ENCODE assay signal across 17 cellular contexts in the genomic region with DNA sequence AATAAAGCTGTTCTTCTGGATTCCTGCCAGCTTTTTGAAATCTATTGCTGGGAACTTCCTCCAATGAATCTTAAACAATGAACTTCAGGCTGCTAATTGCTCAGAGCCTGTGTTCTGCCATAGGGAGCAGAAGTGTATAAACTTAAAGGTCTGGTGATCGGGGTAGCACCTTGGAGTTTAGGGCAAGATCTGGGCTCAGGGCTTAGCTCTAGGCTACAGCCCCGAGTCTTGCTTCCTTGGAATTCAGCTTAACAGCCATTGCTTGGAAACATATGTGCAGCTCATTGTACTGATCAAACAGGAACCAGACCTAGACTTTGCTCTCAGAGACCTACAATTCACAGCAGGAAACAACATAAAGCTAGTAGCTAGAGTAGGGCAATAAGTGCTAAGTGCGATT. TPM values are rescaled to one million over a fixed set of nuclear protein-coding genes. Genes with fewer than 3 reads are reported as not detected.
DNase-seq lines count a peak whose midpoint lies in the region; ATAC-seq, FAIRE-seq and TF ChIP-seq lines count a peak whose summit lies in the region.
"Had no signal": no experiment of that assay in that cellular context is flagged by ENCODE, and none has a peak within 500 bp of the region (broad histone marks: within the 10 kb centered on the region; RNA-seq: fewer than 3 reads in every experiment).

No MANE protein-coding gene starts in this region.

- no peak for TF ChIP-seq CTCF in GM23338 (conservative IDR thresholded peaks at IDR 0.05; ENCODE audit: low read depth in 2 of 2)
- no peak for TF ChIP-seq CTCF in Peyer's patch (IDR thresholded peaks at IDR 0.05)
- TF ChIP-seq CTCF in pancreas (IDR thresholded peaks at IDR 0.05), result no peak

- H3K27ac ChIP-seq in GM23338 (ENCODE audit: low read depth), result no peak overlapping the region
- H3K27ac ChIP-seq in Peyer's patch, result peak overlapping the region in 3 of 4 donors; percentile 53 to 80 (median 66)
- peak overlapping the region; percentile 89 for H3K27ac ChIP-seq in epithelial cell of prostate
- peak overlapping the region; percentile 65 to 83 (median 76) for H3K27ac ChIP-seq in pancreas

- no peaks in the 10 kb centered on the region for H3K9me3 Mint-ChIP-seq in GM23338
- no peaks in the 10 kb centered on the region for H3K9me3 Mint-ChIP-seq in immature natural killer cell
- H3K9me3 Mint-ChIP-seq: activated CD4-positive, alpha-beta memory T cell treated with anti-CD3 and anti-CD28 coated beads, Interleukin-2, amount 10 ng/mL, durations not matched to agents 7 days and 5 days; activated naive CD8-positive, alpha-beta T cell treated with anti-CD3 and anti-CD28 coated beads, Interleukin-2, amount 50 U/mL, for 24 hours; activated T-helper 1 cell treated with anti-CD3 and anti-CD28 coated beads, Interleukin-12 subunit alpha, Interleukin-12 subunit beta, Interleukin-2, Interleukin-4 antibody, amounts not matched to agents 30 ng/mL and 10 ng/mL and 1 ng/mL, durations not matched to agents 14 hours and 24 hours and 36 hours had no signal

- WGBS in pancreas, 2 donors, result 27 to 40% methylated on average over 3 of the region's 3 CpGs

- no peak for FAIRE-seq in pancreas (lab: Jason Lieb, UNC)

- H3K79me2 ChIP-seq in GM23338 (replicated peaks; ENCODE audit: insufficient read depth), result no peaks in the 10 kb centered on the region

- H3K4me3 Mint-ChIP-seq in GM23338 (no peak overlapping the region), immature natural killer cell (no peak overlapping the region)
- H3K4me3 Mint-ChIP-seq: activated CD4-positive, alpha-beta memory T cell treated with anti-CD3 and anti-CD28 coated beads, Interleukin-2, amount 10 ng/mL, durations not matched to agents 7 days and 5 days; activated naive CD8-positive, alpha-beta T cell treated with anti-CD3 and anti-CD28 coated beads, Interleukin-2, amount 50 U/mL, for 24 hours; activated T-helper 1 cell treated with anti-CD3 and anti-CD28 coated beads, Interleukin-12 subunit alpha, Interleukin-12 subunit beta, Interleukin-2, Interleukin-4 antibody, amounts not matched to agents 30 ng/mL and 10 ng/mL and 1 ng/mL, durations not matched to agents 14 hours and 24 hours and 36 hours had no signal

- H3F3A ChIP-seq in GM23338 (replicated peaks; ENCODE audit: low read depth), result no peaks in the 10 kb centered on the region

- DNase-seq in GM23338 (ENCODE audit: low spot score) (no peak), Peyer's patch (peak in 1 of 3 donors; percentile 51), epithelial cell of prostate (ENCODE audit: low read depth, low spot score) (no peak), pancreas (peak in 2 of 6 donors; percentile 9 to 18), NCI-H1048 (lab: John Stamatoyannopoulos, UW) (no peak), immature natural killer cell (no peak)
- DNase-seq: activated CD4-positive, alpha-beta memory T cell treated with anti-CD3 and anti-CD28 coated beads, Interleukin-2, amount 10 ng/mL, durations not matched to agents 7 days and 5 days; activated naive CD8-positive, alpha-beta T cell treated with anti-CD3 and anti-CD28 coated beads, Interleukin-2, amount 50 U/mL, for 24 hours; COR-L47; HCEC 1CT; posterior cingulate gyrus; stimulated activated CD4-positive, alpha-beta T cell treated with anti-CD3 and anti-CD28 coated beads, Interleukin-15, amount 100 ng/mL, for 24 hours had no signal

- no peaks in the 10 kb centered on the region for H3K36me3 Mint-ChIP-seq in GM23338 (ENCODE audit: low read depth)
- no peaks in the 10 kb centered on the region for H3K36me3 Mint-ChIP-seq in immature natural killer cell

- peak; percentile 37 to 54 for TF ChIP-seq POLR2A in Peyer's patch (IDR thresholded peaks at IDR 0.05)

- H4K20me1 ChIP-seq in GM23338 (replicated peaks; ENCODE audit: insufficient read depth), result no peaks in the 10 kb centered on the region

- no peaks in the 10 kb centered on the region for H3K9me2 ChIP-seq in GM23338 (ENCODE audit: insufficient read depth)

- no peak overlapping the region for H3K4me2 ChIP-seq in GM23338

- H3K4me3 ChIP-seq in GM23338 (no peak overlapping the region), Peyer's patch (peak overlapping the region in 3 of 4 donors; percentile 3 to 42 (median 40)), pancreas (peak overlapping the region in 3 of 4 donors; percentile 6 to 37 (median 24))

- no peak overlapping the region; the same call in 1 of the 2 replicates for H2AFZ ChIP-seq in GM23338

- H3K27me3 ChIP-seq in GM23338 (ENCODE audit: insufficient read depth), result no peaks in the 10 kb centered on the region
- H3K27me3 ChIP-seq in Peyer's patch, result no peaks in the 10 kb centered on the region
- H3K27me3 ChIP-seq in pancreas, result no peaks in the 10 kb centered on the region

- H3K4me1 ChIP-seq in GM23338 (ENCODE audit: insufficient read depth) (peaks cover 8% of the 10 kb centered on the region; the same call in 1 of the 2 replicates), Peyer's patch (no peaks in the 10 kb centered on the region), pancreas (peaks cover 22 to 32% (median 22%) of the 10 kb centered on the region in 3 donors)

- H3K9me3 ChIP-seq in Peyer's patch (no peaks in the 10 kb centered on the region), pancreas (no peaks in the 10 kb centered on the region)

- intact Hi-C loops in pancreas (cut with DNase I), result no loop called here

- no peak overlapping the region for H3K27ac Mint-ChIP-seq in GM23338
- H3K27ac Mint-ChIP-seq in immature natural killer cell, result no peak overlapping the region
- H3K27ac Mint-ChIP-seq: activated CD4-positive, alpha-beta memory T cell treated with anti-CD3 and anti-CD28 coated beads, Interleukin-2, amount 10 ng/mL, durations not matched to agents 7 days and 5 days; activated naive CD8-positive, alpha-beta T cell treated with anti-CD3 and anti-CD28 coated beads, Interleukin-2, amount 50 U/mL, for 24 hours; activated T-helper 1 cell treated with anti-CD3 and anti-CD28 coated beads, Interleukin-12 subunit alpha, Interleukin-12 subunit beta, Interleukin-2, Interleukin-4 antibody, amounts not matched to agents 30 ng/mL and 10 ng/mL and 1 ng/mL, durations not matched to agents 14 hours and 24 hours and 36 hours had no signal

- H3K27me3 Mint-ChIP-seq in GM23338 (ENCODE audit: insufficient read depth, low read depth, poor library complexity), result no peaks in the 10 kb centered on the region
- peaks cover 0 to 2% (median 2%) of the 10 kb centered on the region in 3 donors for H3K27me3 Mint-ChIP-seq in immature natural killer cell (ENCODE audit: low read depth in 3 of 3)

- H3K36me3 ChIP-seq in GM23338 (ENCODE audit: insufficient read depth) (no peaks in the 10 kb centered on the region), Peyer's patch (no peaks in the 10 kb centered on the region), pancreas (no peaks in the 10 kb centered on the region)

- H3K4me1 Mint-ChIP-seq in GM23338, result peaks cover 22% of the 10 kb centered on the region; the same call in 2 of the 3 replicates
- no peaks in the 10 kb centered on the region for H3K4me1 Mint-ChIP-seq in immature natural killer cell
- H3K4me1 Mint-ChIP-seq: activated CD4-positive, alpha-beta memory T cell treated with anti-CD3 and anti-CD28 coated beads, Interleukin-2, amount 10 ng/mL, durations not matched to agents 7 days and 5 days; activated naive CD8-positive, alpha-beta T cell treated with anti-CD3 and anti-CD28 coated beads, Interleukin-2, amount 50 U/mL, for 24 hours had no signal

- ATAC-seq in GM23338 (peak; percentile 31; the same call in 1 of the 3 replicates), pancreas (peak; percentile 39 to 70 (median 65)), GM18498 (IDR thresholded peaks at IDR 0.05; ENCODE audit: unreplicated experiment) (no peak), HG03280 (IDR thresholded peaks at IDR 0.05; ENCODE audit: unreplicated experiment) (no peak)
- ATAC-seq: activated naive CD8-positive, alpha-beta T cell treated with anti-CD3 and anti-CD28 coated beads, Interleukin-2, amount 50 U/mL, for 24 hours had no signal

TF ChIP-seq in GM23338, 12 proteins besides CTCF, POLR2A, EP300 and RAD21:
- TF ChIP-seq ZNF114 (CRISPR knock-in tag; IDR thresholded peaks at IDR 0.05), result no peak

RNA-seq across cellular contexts. Expression of a gene that starts 1.5 kb away (rescaled TPM):
- total RNA-seq in GM23338 (2014; rRNA removed; shearing (Covaris generic)), result not detected in 2 replicates
- polyA plus RNA-seq in GM23338 (2016; fragmentation: Nextera tagmentation; extraction: Ambion mirVana) (not detected in 2 replicates), pancreas (1 to 10 TPM; 4.1 to 5.8 TPM), immature natural killer cell (not detected)
- total RNA-seq in Peyer's patch (10 to 100 TPM in 3 of 4 donors, 1 to 10 TPM in 1; 2.5 to 28.9 (median 16.5) TPM), pancreas (1 to 10 TPM in 5 of 6 donors, under 1 TPM in 1; 0.75 to 2.8 (median 1.8) TPM)
- total RNA-seq: activated CD4-positive, alpha-beta memory T cell treated with anti-CD3 and anti-CD28 coated beads, Interleukin-2, amount 10 ng/mL, durations not matched to agents 7 days and 5 days; activated T-helper 1 cell treated with anti-CD3 and anti-CD28 coated beads, Interleukin-12 subunit alpha, Interleukin-12 subunit beta, Interleukin-2, Interleukin-4 antibody, amounts not matched to agents 30 ng/mL and 10 ng/mL and 1 ng/mL, durations not matched to agents 14 hours and 24 hours and 36 hours; cerebellum; mononuclear cell had no signal

Comparison
In these comparisons a context has a peak if more than half of its experiments do, and no peak if none do; other contexts are left out.
1. ATAC-seq: peak in GM23338 (single experiment) and pancreas (4 of 4); none in GM18498 (single experiment) and HG03280 (single experiment).